ENCODE assay signal across 21 cellular contexts in genomic region chr20:31919756-31920155, GRCh38. TPM values are rescaled to one million over a fixed set of nuclear protein-coding genes. Genes with fewer than 3 reads are reported as not detected.
DNase-seq lines count a peak whose midpoint lies in the region; ATAC-seq and TF ChIP-seq lines count a peak whose summit lies in the region.
"Had no signal": no experiment of that assay in that cellular context is flagged by ENCODE, and none has a peak within 500 bp of the region (broad histone marks: within the 10 kb centered on the region; RNA-seq: fewer than 3 reads in every experiment).

No MANE protein-coding gene starts in this region.

- H2BK15ac ChIP-seq in mesendoderm (replicated peaks; ENCODE audit: low read depth) = no peak overlapping the region

- H3K9me3 Mint-ChIP-seq in brain = peaks cover 0 to 23% (median 2%) of the 10 kb centered on the region in 5 experiments

- H2BK120ac ChIP-seq in mesendoderm (ENCODE audit: low read depth, low read length) = no peak overlapping the region

- no peaks in the 10 kb centered on the region for H3K79me1 ChIP-seq in mesendoderm (ENCODE audit: low read length)

- no peak overlapping the region for H3K23ac ChIP-seq in mesendoderm (ENCODE audit: low read length)

- H3K18ac ChIP-seq in mesendoderm (ENCODE audit: low read length) = no peak overlapping the region

- no peak overlapping the region for H2BK5ac ChIP-seq in mesendoderm (ENCODE audit: low read length)

- H3K27me3 Mint-ChIP-seq in brain = peaks cover 5% of the 10 kb centered on the region

- intact Hi-C loops in sigmoid colon (cut with DNase I) = no loop called here

- no peak overlapping the region for H4K5ac ChIP-seq in mesendoderm (ENCODE audit: low read length)

- H3K36me3 ChIP-seq in RWPE2 (ENCODE audit: low read depth) (no peaks in the 10 kb centered on the region), mesendoderm (ENCODE audit: control insufficient read depth, insufficient read depth, low read length) (no peaks in the 10 kb centered on the region), sigmoid colon (no peaks in the 10 kb centered on the region)
- H3K36me3 ChIP-seq: BE2C had no signal

- no peak overlapping the region for H3K4me3 Mint-ChIP-seq in brain
- H3K4me3 Mint-ChIP-seq: CD4-positive, CD25-positive, alpha-beta regulatory T cell; CD8-positive, alpha-beta memory T cell had no signal

- WGBS in mesendoderm (ENCODE audit: extremely low coverage, insufficient coverage, low lambda C conversion rate) = no CpG with 5 or more reads among the region's 5 CpGs
- 60 to 62% methylated on average over 5 of the region's 5 CpGs for WGBS in sigmoid colon, 2 donors

- H3K36me3 Mint-ChIP-seq in brain = no peaks in the 10 kb centered on the region
- H3K36me3 Mint-ChIP-seq: CD4-positive, CD25-positive, alpha-beta regulatory T cell; CD8-positive, alpha-beta memory T cell had no signal

- peak overlapping the region; percentile 22 for H3K56ac ChIP-seq in mesendoderm (ENCODE audit: low read length)

- TF ChIP-seq CTCF in RWPE2 (IDR thresholded peaks at IDR 0.05; ENCODE audit: poor library complexity, severe bottlenecking) (no peak), brain (conservative IDR thresholded peaks at IDR 0.05) (no peak), sigmoid colon (IDR thresholded peaks at IDR 0.05) (no peak)

- H3K4ac ChIP-seq in mesendoderm (ENCODE audit: low read depth, low read length) = no peak overlapping the region

- H3K4me2 ChIP-seq in mesendoderm (ENCODE audit: low read length) = no peak overlapping the region

- H3K27ac Mint-ChIP-seq in brain = peak overlapping the region in 3 of 5 experiments; percentile 18 to 81 (median 20)
- H3K27ac Mint-ChIP-seq: CD4-positive, CD25-positive, alpha-beta regulatory T cell; CD8-positive, alpha-beta memory T cell; H9 had no signal

- H3K4me1 ChIP-seq in RWPE2 (ENCODE audit: insufficient read depth, poor library complexity, severe bottlenecking) (no peaks in the 10 kb centered on the region), mesendoderm (ENCODE audit: control insufficient read depth, low read depth, low read length) (no peaks in the 10 kb centered on the region), sigmoid colon (peaks cover 0 to 11% (median 4%) of the 10 kb centered on the region in 4 donors)
- H3K4me1 ChIP-seq: BE2C had no signal

- peaks cover 42% of the 10 kb centered on the region for H3K4me1 Mint-ChIP-seq in brain
- H3K4me1 Mint-ChIP-seq: CD4-positive, CD25-positive, alpha-beta regulatory T cell; CD8-positive, alpha-beta memory T cell had no signal

- H2AK5ac ChIP-seq in mesendoderm (ENCODE audit: low read length) = no peak overlapping the region

- no peak overlapping the region for H4K8ac ChIP-seq in mesendoderm (ENCODE audit: low read depth, low read length)

- H3K27me3 ChIP-seq in RWPE2 (ENCODE audit: insufficient read depth, poor library complexity, severe bottlenecking) = no peaks in the 10 kb centered on the region
- no peaks in the 10 kb centered on the region for H3K27me3 ChIP-seq in mesendoderm (ENCODE audit: insufficient read depth, low read length, poor library complexity)
- peaks cover 0 to 18% (median 0%) of the 10 kb centered on the region in 3 donors for H3K27me3 ChIP-seq in sigmoid colon
- H3K27me3 ChIP-seq: BE2C had no signal

- peak; percentile 59 for DNase-seq in RWPE2 (ENCODE audit: low spot score)
- no peak for DNase-seq in mesendoderm
- DNase-seq in sigmoid colon = peak; percentile 29
- DNase-seq in activated gamma-delta T cell treated with Interleukin-2 at 50 U/mL for 16 hours = no peak
- DNase-seq: ACHN; BE2C; C1 segment of cervical spinal cord; CD4-positive, CD25-positive, alpha-beta regulatory T cell; CD8-positive, alpha-beta memory T cell; COR-L47; DMS 273 treated with DMSO at 0.1 percent for 48 hours; DMS53; DND-41; EL; GM23248 had no signal

- ATAC-seq in RWPE2 (ENCODE audit: low read depth) = no peak
- ATAC-seq in GM21447 (IDR thresholded peaks at IDR 0.05; ENCODE audit: unreplicated experiment) = no peak
- ATAC-seq in GM18907 (IDR thresholded peaks at IDR 0.05; ENCODE audit: unreplicated experiment) = no peak
- ATAC-seq: GM12878 had no signal

- no peaks in the 10 kb centered on the region for H3K79me2 ChIP-seq in mesendoderm (ENCODE audit: control insufficient read depth, insufficient read depth, low read length)

- TF ChIP-seq POLR2A in sigmoid colon (IDR thresholded peaks at IDR 0.05) = no peak

- H3K9me3 ChIP-seq in RWPE2 (ENCODE audit: severe bottlenecking) (no peaks in the 10 kb centered on the region), sigmoid colon (no peaks in the 10 kb centered on the region)
- H3K9me3 ChIP-seq: BE2C had no signal

- no peak overlapping the region for H3K27ac ChIP-seq in RWPE2 (ENCODE audit: poor library complexity, severe bottlenecking)
- no peak overlapping the region for H3K27ac ChIP-seq in mesendoderm (ENCODE audit: low read depth, low read length)
- no peak overlapping the region for H3K27ac ChIP-seq in sigmoid colon
- H3K27ac ChIP-seq: GM23248 had no signal

- no peak overlapping the region for H3K9ac ChIP-seq in mesendoderm (ENCODE audit: low read length)
- H3K9ac ChIP-seq: GM23248 had no signal

- TF ChIP-seq EP300 in sigmoid colon (IDR thresholded peaks at IDR 0.05) = no peak

- H3K4me3 ChIP-seq in RWPE2 (ENCODE audit: severe bottlenecking) (no peak overlapping the region), mesendoderm (ENCODE audit: low read length) (no peak overlapping the region), sigmoid colon (no peak overlapping the region)
- H3K4me3 ChIP-seq: GM12878, GM23248 had no signal

RNA-seq across cellular contexts. Expression of gene PDRG1, which starts 32.1 kb away (rescaled TPM):
- polyA plus RNA-seq in brain (ENCODE audit: insufficient read depth, low read depth, low replicate concordance) (39.6 TPM), sigmoid colon (10 to 100 TPM; 10.2 to 15.2 (median 12.3) TPM)
- polyA plus RNA-seq in mesendoderm (2013, experiment 1 of 2) = 14.3 TPM
- polyA plus RNA-seq in mesendoderm (2013, experiment 2 of 2) = 14.0 TPM
- 10 to 100 TPM in 1 of 4 donors, 1 to 10 TPM in 3; 5.0 to 13.7 (median 7.3) TPM for total RNA-seq in sigmoid colon

RNA-seq across cellular contexts. Expression of gene XKR7, which starts 48.2 kb away (rescaled TPM):
- 16.0 TPM for polyA plus RNA-seq in brain (ENCODE audit: insufficient read depth, low read depth, low replicate concordance)
- 0.67 TPM for polyA plus RNA-seq in mesendoderm (2013, experiment 1 of 2)
- polyA plus RNA-seq in mesendoderm (2013, experiment 2 of 2) = 0.62 TPM
- total RNA-seq in sigmoid colon = under 1 TPM in 2 of 4 donors, not detected in 2; under 0.01 to 0.14 TPM
- polyA plus RNA-seq in sigmoid colon = under 1 TPM in 1 of 3 donors, not detected in 2; 0.15 TPM
- total RNA-seq: CD8-positive, alpha-beta memory T cell; GM12878; GM23248; HT-29 had no signal
- polyA plus RNA-seq: CD4-positive, CD25-positive, alpha-beta regulatory T cell; GM12878; GM23248 had no signal

RNA-seq across cellular contexts. Expression of gene TTLL9, which starts 49.3 kb away (rescaled TPM):
- polyA plus RNA-seq in brain (ENCODE audit: insufficient read depth, low read depth, low replicate concordance) (0.41 TPM), sigmoid colon (under 1 TPM in 1 of 3 donors, not detected in 2; 0.15 TPM)
- not detected for polyA plus RNA-seq in mesendoderm (2013, experiment 1 of 2)
- polyA plus RNA-seq in mesendoderm (2013, experiment 2 of 2) = 0.01 TPM
- total RNA-seq in sigmoid colon = 1 to 10 TPM in 1 of 4 donors, not detected in 3; 1.1 TPM
- total RNA-seq: CD4-positive, CD25-positive, alpha-beta regulatory T cell; CD8-positive, alpha-beta memory T cell; GM23248 had no signal
- polyA plus RNA-seq: CD4-positive, CD25-positive, alpha-beta regulatory T cell; CD8-positive, alpha-beta memory T cell; GM23248 had no signal

RNA-seq across cellular contexts. Expression of gene DUSP15, which starts 49.4 kb away (rescaled TPM):
- 7.0 TPM for polyA plus RNA-seq in brain (ENCODE audit: insufficient read depth, low read depth, low replicate concordance)
- 0.27 TPM for polyA plus RNA-seq in mesendoderm (2013, experiment 1 of 2)
- 0.15 TPM for polyA plus RNA-seq in mesendoderm (2013, experiment 2 of 2)
- 1 to 10 TPM in 3 of 4 donors, not detected in 1; 1.7 to 2.6 (median 2.0) TPM for total RNA-seq in sigmoid colon
- polyA plus RNA-seq in sigmoid colon = 1 to 10 TPM in 1 of 3 donors, under 1 TPM in 1, not detected in 1; 0.60 to 1.2 TPM
- total RNA-seq: CD4-positive, CD25-positive, alpha-beta regulatory T cell; CD8-positive, alpha-beta memory T cell; GM23248; HT-29 had no signal
- polyA plus RNA-seq: CD4-positive, CD25-positive, alpha-beta regulatory T cell; CD8-positive, alpha-beta memory T cell; GM23248 had no signal

Comparison
In these comparisons a context has a peak if more than half of its experiments do, and no peak if none do; other contexts are left out.
1. DNase-seq: peak in RWPE2 (single experiment) and sigmoid colon (single experiment); none in mesendoderm (single experiment) and activated gamma-delta T cell treated with Interleukin-2 at 50 U/mL for 16 hours (single experiment).
2. RNA of gene XKR7, which starts 48.2 kb away (polyA plus RNA-seq): 16.0 TPM in brain (single experiment); 0.15 TPM in sigmoid colon; every median in the first group is over 10 times any median in the second.